In genomic region chr16:83895942-83896341, GRCh38 we compare ENCODE assay signal across 41 cellular contexts. TPM values are rescaled to one million over a fixed set of nuclear protein-coding genes. Genes with fewer than 3 reads are reported as not detected.
"Had no signal": no experiment of that assay in that cellular context is flagged by ENCODE, and none has a peak within 500 bp of the region (broad histone marks: within the 10 kb centered on the region; RNA-seq: fewer than 3 reads in every experiment).

No MANE protein-coding gene starts in this region.

- H3K4me3 ChIP-seq: adrenal gland, ascending aorta, body of pancreas, breast epithelium, cardiac muscle cell had no signal

- H3K4me1 ChIP-seq: breast epithelium had no signal

- H3K36me3 Mint-ChIP-seq: activated naive CD4-positive, alpha-beta T cell treated with anti-CD3 and anti-CD28 coated beads, Interleukin-2, amount 50 U/mL, for 24 hours had no signal

- H3K9me3 ChIP-seq: adrenal gland had no signal

- H3K27me3 Mint-ChIP-seq: activated naive CD4-positive, alpha-beta T cell treated with anti-CD3 and anti-CD28 coated beads, Interleukin-2, amount 50 U/mL, for 24 hours had no signal

- H3K36me3 ChIP-seq: adrenal gland, ascending aorta, brain microvascular endothelial cell, breast epithelium, cardiac muscle cell had no signal

- H3K9me3 Mint-ChIP-seq: activated naive CD4-positive, alpha-beta T cell treated with anti-CD3 and anti-CD28 coated beads, Interleukin-2, amount 50 U/mL, for 24 hours; activated T-helper 17 cell treated with anti-CD3 and anti-CD28 coated beads, Interleukin-2, amount 50 U/mL, for 72 hours; central memory CD8-positive, alpha-beta T cell had no signal

- DNase-seq: activated effector memory CD4-positive, alpha-beta T cell treated with anti-CD3 and anti-CD28 coated beads, Interleukin-2, amount 50 U/mL, for 16 hours; activated effector memory CD4-positive, alpha-beta T cell treated with Interleukin-2 at 50 U/mL for 16 hours; activated gamma-delta T cell; activated gamma-delta T cell treated with Interleukin-2 at 50 U/mL for 16 hours; activated naive CD4-positive, alpha-beta T cell; activated naive CD4-positive, alpha-beta T cell treated with anti-CD3 and anti-CD28 coated beads for 36 hours; activated naive CD4-positive, alpha-beta T cell treated with anti-CD3 and anti-CD28 coated beads, Interleukin-2, amount 10 ng/mL, durations not matched to agents 7 days and 5 days; activated naive CD4-positive, alpha-beta T cell treated with anti-CD3 and anti-CD28 coated beads, Interleukin-2, amount 50 U/mL, for 16 hours; activated naive CD4-positive, alpha-beta T cell treated with Interleukin-2 at 50 U/mL for 16 hours; activated naive CD8-positive, alpha-beta T cell treated with anti-CD3 and anti-CD28 coated beads for 36 hours; activated naive CD8-positive, alpha-beta T cell treated with anti-CD3 and anti-CD28 coated beads, Interleukin-2, amount 10 ng/mL, durations not matched to agents 7 days and 5 days; activated naive CD8-positive, alpha-beta T cell treated with anti-CD3 and anti-CD28 coated beads, Interleukin-2, amount 50 U/mL, for 24 hours; activated T-cell treated with anti-CD3 and anti-CD28 coated beads, Interleukin-2, amount 50 U/mL, for 1 hour; activated T-cell treated with anti-CD3 and anti-CD28 coated beads, Interleukin-2, amount 50 U/mL, for 24 hours; activated T-cell treated with anti-CD3 and anti-CD28 coated beads, Interleukin-2, amount 50 U/mL, for 4 hours; activated T-cell treated with anti-CD3 and anti-CD28 coated beads, Interleukin-2, amount 50 U/mL, for 48 hours; activated T-cell treated with anti-CD3 and anti-CD28 coated beads, Interleukin-2, amount 50 U/mL, for 72 hours; amniotic stem cell; amygdala; anterior cingulate cortex; aorta; body of pancreas; brain microvascular endothelial cell; caudate nucleus; central memory CD4-positive, alpha-beta T cell; cerebellar nuclear complex had no signal

- FAIRE-seq: astrocyte, bronchial epithelial cell had no signal

- H3K4me3 Mint-ChIP-seq: activated naive CD4-positive, alpha-beta T cell treated with anti-CD3 and anti-CD28 coated beads for 36 hours; activated naive CD4-positive, alpha-beta T cell treated with anti-CD3 and anti-CD28 coated beads, Interleukin-2, amount 10 ng/mL, durations not matched to agents 7 days and 5 days; activated naive CD4-positive, alpha-beta T cell treated with anti-CD3 and anti-CD28 coated beads, Interleukin-2, amount 50 U/mL, for 24 hours; activated naive CD8-positive, alpha-beta T cell; activated naive CD8-positive, alpha-beta T cell treated with anti-CD3 and anti-CD28 coated beads for 36 hours; activated naive CD8-positive, alpha-beta T cell treated with anti-CD3 and anti-CD28 coated beads, Interleukin-2, amount 10 ng/mL, durations not matched to agents 7 days and 5 days; activated naive CD8-positive, alpha-beta T cell treated with anti-CD3 and anti-CD28 coated beads, Interleukin-2, amount 50 U/mL, for 24 hours; activated T-cell treated with anti-CD3 and anti-CD28 coated beads, Interleukin-2, amount 50 U/mL, for 24 hours; activated T-cell treated with anti-CD3 and anti-CD28 coated beads, Interleukin-2, amount 50 U/mL, for 4 hours; activated T-cell treated with anti-CD3 and anti-CD28 coated beads, Interleukin-2, amount 50 U/mL, for 72 hours; activated T-helper 1 cell treated with anti-CD3 and anti-CD28 coated beads, Interleukin-12 subunit alpha, Interleukin-12 subunit beta, Interleukin-2, Interleukin-4 antibody, amounts not matched to agents 30 ng/mL and 10 ng/mL and 1 ng/mL, durations not matched to agents 14 hours and 24 hours and 36 hours; activated T-helper 17 cell treated with anti-CD3 and anti-CD28 coated beads, Interleukin-2, amount 50 U/mL, for 72 hours; brain; central memory CD8-positive, alpha-beta T cell had no signal

- H3K27ac Mint-ChIP-seq: activated naive CD4-positive, alpha-beta T cell treated with anti-CD3 and anti-CD28 coated beads for 36 hours; activated naive CD4-positive, alpha-beta T cell treated with anti-CD3 and anti-CD28 coated beads, Interleukin-2, amount 10 ng/mL, durations not matched to agents 7 days and 5 days; activated naive CD4-positive, alpha-beta T cell treated with anti-CD3 and anti-CD28 coated beads, Interleukin-2, amount 50 U/mL, for 24 hours; activated naive CD4-positive, alpha-beta T cell treated with anti-CD3 and anti-CD28 coated beads, Interleukin-2, amount 50 U/mL, for 72 hours; activated naive CD8-positive, alpha-beta T cell; activated naive CD8-positive, alpha-beta T cell treated with anti-CD3 and anti-CD28 coated beads for 36 hours; activated naive CD8-positive, alpha-beta T cell treated with anti-CD3 and anti-CD28 coated beads, Interleukin-2, amount 10 ng/mL, durations not matched to agents 7 days and 5 days; activated naive CD8-positive, alpha-beta T cell treated with anti-CD3 and anti-CD28 coated beads, Interleukin-2, amount 50 U/mL, for 24 hours; activated T-cell treated with anti-CD3 and anti-CD28 coated beads, Interleukin-2, amount 50 U/mL, for 24 hours; activated T-cell treated with anti-CD3 and anti-CD28 coated beads, Interleukin-2, amount 50 U/mL, for 72 hours; activated T-helper 1 cell treated with anti-CD3 and anti-CD28 coated beads, Interleukin-12 subunit alpha, Interleukin-12 subunit beta, Interleukin-2, Interleukin-4 antibody, amounts not matched to agents 30 ng/mL and 10 ng/mL and 1 ng/mL, durations not matched to agents 14 hours and 24 hours and 36 hours; activated T-helper 17 cell treated with anti-CD3 and anti-CD28 coated beads, Interleukin-2, amount 50 U/mL, for 72 hours; activated T-helper 2 cell treated with anti-CD3 and anti-CD28 coated beads, Interferon-gamma antibody, Interleukin-2, Interleukin-4, amounts not matched to agents 10 μg/mL and 5 μg/mL and 100 μg/mL, durations not matched to agents 14 hours and 24 hours and 36 hours; brain had no signal

- H3K27me3 ChIP-seq: adrenal gland, ascending aorta, body of pancreas, brain microvascular endothelial cell, breast epithelium, cardiac muscle cell had no signal

- ATAC-seq: activated naive CD4-positive, alpha-beta T cell treated with anti-CD3 and anti-CD28 coated beads, Interleukin-2, amount 50 U/mL, for 72 hours; activated naive CD8-positive, alpha-beta T cell treated with anti-CD3 and anti-CD28 coated beads, Interleukin-2, amount 50 U/mL, for 24 hours; activated T-cell treated with anti-CD3 and anti-CD28 coated beads, Interleukin-2, amount 50 U/mL, for 4 hours; activated T-cell treated with anti-CD3 and anti-CD28 coated beads, Interleukin-2, amount 50 U/mL, for 72 hours; activated T-helper 17 cell treated with anti-CD3 and anti-CD28 coated beads, Interleukin-2, amount 50 U/mL, for 72 hours; body of pancreas had no signal

- H3K27ac ChIP-seq: adrenal gland, ascending aorta, body of pancreas, brain microvascular endothelial cell, breast epithelium, cardiac muscle cell had no signal

RNA-seq across cellular contexts. Expression of gene OSGIN1, which starts 57.1 kb away (rescaled TPM):
- total RNA-seq: cerebellum had no signal
